Comparison of ENCODE assay signal across 8 cellular contexts in the genomic region with DNA sequence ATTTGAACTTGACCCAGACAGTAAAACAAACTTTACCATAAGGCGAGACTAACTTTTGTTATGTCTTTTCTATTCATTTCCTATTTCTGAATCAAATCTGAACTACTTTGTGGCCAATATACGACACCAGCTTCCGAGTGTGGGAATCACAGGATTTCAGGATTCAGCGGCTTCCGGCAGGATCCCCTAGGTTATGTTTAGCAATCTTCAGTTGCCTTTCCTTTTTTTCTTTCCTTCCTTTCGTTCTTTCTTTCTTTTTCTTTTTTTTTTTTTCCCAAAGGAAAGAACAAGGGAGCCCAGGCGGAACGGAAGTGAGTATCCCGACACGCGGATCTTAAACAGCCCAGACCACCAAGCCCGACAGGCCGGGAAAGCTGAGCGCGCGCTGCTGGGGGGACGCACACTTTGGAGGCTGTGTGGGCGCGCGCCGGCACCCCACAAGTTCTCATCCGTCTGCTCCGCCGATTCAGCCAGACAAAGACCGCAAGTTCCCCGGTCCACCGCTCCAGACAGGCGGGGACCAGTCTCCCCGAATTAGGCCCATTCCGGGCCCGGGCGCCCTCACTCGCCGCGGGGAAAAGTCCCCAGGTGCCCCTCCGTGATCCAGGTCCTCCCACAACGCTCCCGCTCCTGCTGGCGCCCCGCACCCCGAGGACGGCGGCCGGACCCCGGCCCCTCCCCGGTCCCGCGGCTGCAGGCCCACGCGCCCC.
A peak's percentile ranks its signal among the peaks of the same experiment; 100 is the strongest.
DNase-seq lines count a peak whose midpoint lies in the region; ATAC-seq and TF ChIP-seq lines count a peak whose summit lies in the region.

No MANE protein-coding gene starts in this region.

- H3K4me1 ChIP-seq in iPS-15b (ENCODE audit: control insufficient read depth, insufficient read depth, low read length) = peaks cover 8% of the 10 kb centered on the region

- in situ Hi-C loops in ACHN (cut with HindIII; ENCODE audit: low pct_ligation_motif_present, low pct_unique_long_range_greater_than_20kb, low sequenced_read_pairs) = no loop called here

- CTCF ChIA-PET in RWPE1 (lab: Yijun Ruan, JAX) = interaction anchor here (0.6 to 1.9 kb wide), 2 partner anchors 29 to 135 kb away, joined by 4 to 8 read pairs; a partner anchor contains a TSS

- peak overlapping the region; percentile 75 for H3K4me3 ChIP-seq in iPS-15b (ENCODE audit: low read depth, low read length)

- TF ChIP-seq CTCF in RWPE1 (conservative IDR thresholded peaks at IDR 0.05; ENCODE audit: low read depth) = no peak

- peaks cover 7% of the 10 kb centered on the region for H3K36me3 ChIP-seq in iPS-15b (ENCODE audit: control insufficient read depth, insufficient read depth, low read length)

- POLR2A ChIA-PET in RWPE1 (lab: Yijun Ruan, JAX; ENCODE audit: low non-redundant PET) = interaction anchor here (0.7 kb wide), 1 partner anchor 16 kb away, joined by 3 read pairs; no protein-coding TSS in a partner anchor

- peak overlapping the region; percentile 78 for H3K27ac ChIP-seq in RWPE1

- H3K9me3 ChIP-seq in iPS-15b (ENCODE audit: control insufficient read depth, insufficient read depth, low read length) = no peaks in the 10 kb centered on the region

- peak; percentile 8 for ATAC-seq in GM19372 (IDR thresholded peaks at IDR 0.05; ENCODE audit: low read depth, unreplicated experiment)

- DNase-seq in ACHN = peak; percentile 37
- DNase-seq in RWPE1 (ENCODE audit: low spot score) = peak; percentile 41
- DNase-seq in amniotic epithelial cell (ENCODE audit: low read depth) = peak; percentile 24
- peak; percentile 24 for DNase-seq in stimulated activated CD4-positive, alpha-beta T cell treated with anti-CD3 and anti-CD28 coated beads, Interleukin-12 subunit alpha, Interleukin-12 subunit beta, amount 100 ng/mL, for 4 hours
- no peak for DNase-seq in NCI-H1105 (lab: John Stamatoyannopoulos, UW)
- no peak for DNase-seq in epidermal melanocyte (ENCODE audit: insufficient read length, low spot score)

- no peaks in the 10 kb centered on the region for H3K27me3 ChIP-seq in iPS-15b (ENCODE audit: control insufficient read depth, insufficient read depth, low read length)

- H3K9ac ChIP-seq in iPS-15b (ENCODE audit: low read depth, low read length) = peak overlapping the region; percentile 37

Comparison
In these comparisons a context has a peak if more than half of its experiments do, and no peak if none do; other contexts are left out.
1. DNase-seq: peak in ACHN (single experiment), RWPE1 (single experiment), amniotic epithelial cell (single experiment) and stimulated activated CD4-positive, alpha-beta T cell treated with anti-CD3 and anti-CD28 coated beads, Interleukin-12 subunit alpha, Interleukin-12 subunit beta, amount 100 ng/mL, for 4 hours (single experiment); none in NCI-H1105 (single experiment) and epidermal melanocyte (single experiment).